In the genomic region with DNA sequence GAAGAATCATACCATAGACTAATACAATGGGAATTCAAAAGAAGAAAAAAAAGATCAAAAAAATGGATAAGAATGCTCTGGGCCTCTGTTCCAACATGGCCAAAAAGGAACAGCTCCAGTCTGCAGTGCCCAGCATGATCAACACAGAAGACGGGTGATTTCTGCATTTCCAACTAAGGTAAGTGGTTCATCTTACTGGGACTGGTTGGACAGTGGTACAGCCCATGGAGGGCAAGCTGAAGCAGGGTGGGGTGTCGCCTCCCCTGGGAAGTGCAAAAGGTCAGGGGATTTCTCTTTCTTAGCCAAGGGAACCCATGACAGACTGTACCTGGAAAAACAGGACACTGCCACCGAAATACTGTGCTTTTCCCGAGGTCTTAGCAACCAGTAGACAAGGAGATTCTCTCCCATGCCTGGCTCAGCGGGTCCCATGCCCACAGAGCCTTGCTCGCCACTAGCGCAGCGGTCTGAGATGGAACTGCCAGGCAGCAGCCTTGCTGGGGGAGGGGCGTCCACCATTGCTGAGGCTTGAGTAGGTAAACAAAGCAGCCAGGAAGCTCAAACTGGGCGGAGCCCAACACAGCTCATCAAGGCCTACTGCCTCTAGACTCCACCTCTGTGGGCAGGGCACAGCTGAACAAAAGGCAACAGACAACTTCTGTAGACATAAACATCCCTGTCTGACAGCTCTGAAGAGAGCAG, we compare ENCODE assay signal across 1 cellular context.
TF ChIP-seq lines count a peak whose summit lies in the region.

No MANE protein-coding gene starts in this region.

TF ChIP-seq in GM23338, 12 proteins besides CTCF, POLR2A, EP300 and RAD21 (continued from another document):
- TF ChIP-seq, protein P1, sequence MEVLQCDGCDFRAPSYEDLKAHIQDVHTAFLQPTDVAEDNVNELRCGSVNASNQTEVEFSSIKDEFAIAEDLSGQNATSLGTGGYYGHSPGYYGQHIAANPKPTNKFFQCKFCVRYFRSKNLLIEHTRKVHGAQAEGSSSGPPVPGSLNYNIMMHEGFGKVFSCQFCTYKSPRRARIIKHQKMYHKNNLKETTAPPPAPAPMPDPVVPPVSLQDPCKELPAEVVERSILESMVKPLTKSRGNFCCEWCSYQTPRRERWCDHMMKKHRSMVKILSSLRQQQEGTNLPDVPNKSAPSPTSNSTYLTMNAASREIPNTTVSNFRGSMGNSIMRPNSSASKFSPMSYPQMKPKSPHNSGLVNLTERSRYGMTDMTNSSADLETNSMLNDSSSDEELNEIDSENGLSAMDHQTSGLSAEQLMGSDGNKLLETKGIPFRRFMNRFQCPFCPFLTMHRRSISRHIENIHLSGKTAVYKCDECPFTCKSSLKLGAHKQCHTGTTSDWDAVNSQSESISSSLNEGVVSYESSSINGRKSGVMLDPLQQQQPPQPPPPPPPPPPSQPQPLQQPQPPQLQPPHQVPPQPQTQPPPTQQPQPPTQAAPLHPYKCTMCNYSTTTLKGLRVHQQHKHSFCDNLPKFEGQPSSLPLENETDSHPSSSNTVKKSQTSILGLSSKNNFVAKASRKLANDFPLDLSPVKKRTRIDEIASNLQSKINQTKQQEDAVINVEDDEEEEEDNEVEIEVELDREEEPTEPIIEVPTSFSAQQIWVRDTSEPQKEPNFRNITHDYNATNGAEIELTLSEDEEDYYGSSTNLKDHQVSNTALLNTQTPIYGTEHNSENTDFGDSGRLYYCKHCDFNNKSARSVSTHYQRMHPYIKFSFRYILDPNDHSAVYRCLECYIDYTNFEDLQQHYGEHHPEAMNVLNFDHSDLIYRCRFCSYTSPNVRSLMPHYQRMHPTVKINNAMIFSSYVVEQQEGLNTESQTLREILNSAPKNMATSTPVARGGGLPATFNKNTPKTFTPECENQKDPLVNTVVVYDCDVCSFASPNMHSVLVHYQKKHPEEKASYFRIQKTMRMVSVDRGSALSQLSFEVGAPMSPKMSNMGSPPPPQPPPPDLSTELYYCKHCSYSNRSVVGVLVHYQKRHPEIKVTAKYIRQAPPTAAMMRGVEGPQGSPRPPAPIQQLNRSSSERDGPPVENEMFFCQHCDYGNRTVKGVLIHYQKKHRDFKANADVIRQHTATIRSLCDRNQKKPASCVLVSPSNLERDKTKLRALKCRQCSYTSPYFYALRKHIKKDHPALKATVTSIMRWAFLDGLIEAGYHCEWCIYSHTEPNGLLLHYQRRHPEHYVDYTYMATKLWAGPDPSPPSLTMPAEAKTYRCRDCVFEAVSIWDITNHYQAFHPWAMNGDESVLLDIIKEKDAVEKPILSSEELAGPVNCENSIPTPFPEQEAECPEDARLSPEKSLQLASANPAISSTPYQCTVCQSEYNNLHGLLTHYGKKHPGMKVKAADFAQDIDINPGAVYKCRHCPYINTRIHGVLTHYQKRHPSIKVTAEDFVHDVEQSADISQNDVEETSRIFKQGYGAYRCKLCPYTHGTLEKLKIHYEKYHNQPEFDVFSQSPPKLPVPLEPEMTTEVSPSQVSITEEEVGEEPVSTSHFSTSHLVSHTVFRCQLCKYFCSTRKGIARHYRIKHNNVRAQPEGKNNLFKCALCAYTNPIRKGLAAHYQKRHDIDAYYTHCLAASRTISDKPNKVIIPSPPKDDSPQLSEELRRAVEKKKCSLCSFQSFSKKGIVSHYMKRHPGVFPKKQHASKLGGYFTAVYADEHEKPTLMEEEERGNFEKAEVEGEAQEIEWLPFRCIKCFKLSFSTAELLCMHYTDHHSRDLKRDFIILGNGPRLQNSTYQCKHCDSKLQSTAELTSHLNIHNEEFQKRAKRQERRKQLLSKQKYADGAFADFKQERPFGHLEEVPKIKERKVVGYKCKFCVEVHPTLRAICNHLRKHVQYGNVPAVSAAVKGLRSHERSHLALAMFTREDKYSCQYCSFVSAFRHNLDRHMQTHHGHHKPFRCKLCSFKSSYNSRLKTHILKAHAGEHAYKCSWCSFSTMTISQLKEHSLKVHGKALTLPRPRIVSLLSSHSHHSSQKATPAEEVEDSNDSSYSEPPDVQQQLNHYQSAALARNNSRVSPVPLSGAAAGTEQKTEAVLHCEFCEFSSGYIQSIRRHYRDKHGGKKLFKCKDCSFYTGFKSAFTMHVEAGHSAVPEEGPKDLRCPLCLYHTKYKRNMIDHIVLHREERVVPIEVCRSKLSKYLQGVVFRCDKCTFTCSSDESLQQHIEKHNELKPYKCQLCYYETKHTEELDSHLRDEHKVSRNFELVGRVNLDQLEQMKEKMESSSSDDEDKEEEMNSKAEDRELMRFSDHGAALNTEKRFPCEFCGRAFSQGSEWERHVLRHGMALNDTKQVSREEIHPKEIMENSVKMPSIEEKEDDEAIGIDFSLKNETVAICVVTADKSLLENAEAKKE (CRISPR knock-in tag; IDR thresholded peaks at IDR 0.05): no peak
- TF ChIP-seq JUNB (IDR thresholded peaks at IDR 0.05; ENCODE audit: unreplicated experiment) (no peak), EZH2 (IDR thresholded peaks at IDR 0.05; ENCODE audit: low read depth, unreplicated experiment) (no peak), NANOG (IDR thresholded peaks at IDR 0.05; ENCODE audit: borderline replicate concordance) (no peak), ZNF114 (CRISPR knock-in tag; IDR thresholded peaks at IDR 0.05) (no peak)
TF ChIP-seq in GM23338: peak in this region for 0.
